1 cellular context compared by ENCODE assay signal in genomic region chr17:77279448-77280303, GRCh38.
TF ChIP-seq lines count a peak whose summit lies in the region.

No MANE protein-coding gene starts in this region.

TF ChIP-seq in HepG2, 621 proteins besides CTCF, POLR2A, EP300 and RAD21 (continued from another document and continues in another):
- TF ChIP-seq AHDC1 (CRISPR knock-in tag; IDR thresholded peaks at IDR 0.05; ENCODE audit: borderline replicate concordance) (no peak), HES4 (CRISPR knock-in tag; IDR thresholded peaks at IDR 0.05; ENCODE audit: borderline replicate concordance) (no peak), SIX1 (CRISPR knock-in tag; IDR thresholded peaks at IDR 0.05; ENCODE audit: borderline replicate concordance) (no peak), SP140L (CRISPR knock-in tag; IDR thresholded peaks at IDR 0.05; ENCODE audit: borderline replicate concordance) (no peak), ZNF136 (CRISPR knock-in tag; IDR thresholded peaks at IDR 0.05; ENCODE audit: low read depth) (peak; percentile 72), MIER3 (CRISPR knock-in tag; IDR thresholded peaks at IDR 0.05; ENCODE audit: borderline replicate concordance) (peak; percentile 86; the same call in 1 of the 2 replicates), CREB1 (IDR thresholded peaks at IDR 0.05) (peak; percentile 64), CREB1 (CRISPR knock-in tag; IDR thresholded peaks at IDR 0.05) (no peak), RFXAP (CRISPR knock-in tag; IDR thresholded peaks at IDR 0.05; ENCODE audit: borderline replicate concordance) (peak; percentile 86; the same call in 1 of the 2 replicates), ZNF781 (CRISPR knock-in tag; IDR thresholded peaks at IDR 0.05; ENCODE audit: borderline replicate concordance, not compliant biosample characterization) (peak; percentile 72), FOXM1 (CRISPR knock-in tag; IDR thresholded peaks at IDR 0.05) (no peak), RERE (CRISPR knock-in tag; IDR thresholded peaks at IDR 0.05; ENCODE audit: low read depth) (0 out of 2 replicates have a peak, but pooled peaks have one; percentile 43), USF2 (IDR thresholded peaks at IDR 0.05; ENCODE audit: low read depth, low read length) (no peak), USF2 (CRISPR knock-in tag; IDR thresholded peaks at IDR 0.05; ENCODE audit: borderline replicate concordance) (peak; percentile 47; the same call in 1 of the 2 replicates), ZBTB25 (CRISPR knock-in tag; IDR thresholded peaks at IDR 0.05) (0 out of 2 replicates have a peak, but pooled peaks have one; percentile 12), DDIT3 (CRISPR knock-in tag; IDR thresholded peaks at IDR 0.05) (no peak), E2F2 (CRISPR knock-in tag; IDR thresholded peaks at IDR 0.05; ENCODE audit: borderline replicate concordance) (no peak; the same call in 1 of the 2 replicates), ZNF329 (CRISPR knock-in tag; IDR thresholded peaks at IDR 0.05; ENCODE audit: low read depth) (no peak; the same call in 1 of the 2 replicates), RFXANK (CRISPR knock-in tag; IDR thresholded peaks at IDR 0.05) (peak; percentile 35; the same call in 1 of the 2 replicates), REST (IDR thresholded peaks at IDR 0.05; ENCODE audit: borderline replicate concordance in 1 of 2, low read depth in 1 of 2, low read length in 2 of 2) (no peak; a peak in 1 of 4 replicates), ZNF790 (CRISPR knock-in tag; IDR thresholded peaks at IDR 0.05; ENCODE audit: borderline replicate concordance) (0 out of 2 replicates have a peak, but pooled peaks have one; percentile 33), ZNF644 (CRISPR knock-in tag; IDR thresholded peaks at IDR 0.05; ENCODE audit: low read depth) (no peak), ZNF607 (CRISPR knock-in tag; IDR thresholded peaks at IDR 0.05; ENCODE audit: borderline replicate concordance) (no peak; the same call in none of the 2 replicates), ARID2 (CRISPR knock-in tag; IDR thresholded peaks at IDR 0.05; ENCODE audit: borderline replicate concordance) (peak; percentile 83), ESRRA (CRISPR knock-in tag; IDR thresholded peaks at IDR 0.05; ENCODE audit: low read depth) (peak; percentile 44; the same call in 1 of the 2 replicates), HIC2 (CRISPR knock-in tag; IDR thresholded peaks at IDR 0.05; ENCODE audit: low read depth) (no peak), ZNF274 (CRISPR knock-in tag; IDR thresholded peaks at IDR 0.05) (peak; percentile 93)
